In genomic region chr2:74630454-74630853, GRCh38 we compare ENCODE assay signal across 9 cellular contexts. TPM values are rescaled to one million over a fixed set of nuclear protein-coding genes. Genes with fewer than 3 reads are reported as not detected.
"Had no signal": no experiment of that assay in that cellular context is flagged by ENCODE, and none has a peak within 500 bp of the region (broad histone marks: within the 10 kb centered on the region; RNA-seq: fewer than 3 reads in every experiment).

No MANE protein-coding gene starts in this region.

RNA-seq across cellular contexts. Expression of gene M1AP, which starts 17.7 kb away (rescaled TPM):
- total RNA-seq: activated B cell treated with CpG ODN at 0.5 μM for 24 hours; activated CD4-positive, alpha-beta memory T cell treated with anti-CD3 and anti-CD28 coated beads for 36 hours; activated CD4-positive, alpha-beta memory T cell treated with anti-CD3 and anti-CD28 coated beads, Interleukin-2, amount 10 ng/mL, durations not matched to agents 7 days and 5 days; activated CD4-positive, alpha-beta T cell treated with anti-CD3 and anti-CD28 coated beads, Interleukin-2, amount 10 ng/mL, durations not matched to agents 7 days and 5 days; activated CD8-positive, alpha-beta memory T cell treated with anti-CD3 and anti-CD28 coated beads for 36 hours; activated CD8-positive, alpha-beta memory T cell treated with anti-CD3 and anti-CD28 coated beads, Interleukin-2, amount 10 ng/mL, durations not matched to agents 7 days and 5 days; activated CD8-positive, alpha-beta T cell treated with anti-CD3 and anti-CD28 coated beads for 36 hours; activated CD8-positive, alpha-beta T cell treated with anti-CD3 and anti-CD28 coated beads, Interleukin-2, amount 10 ng/mL, durations not matched to agents 7 days and 5 days; T-helper 1 cell treated with Interleukin-12 subunit alpha and Interleukin-12 subunit beta and Interleukin-4 antibody, amounts not matched to agents 30 ng/mL and 1 ng/mL, for 36 hours had no signal
